ENCODE assay signal across 8 cellular contexts in genomic region chr16:5071681-5072333, GRCh38. TPM values are rescaled to one million over a fixed set of nuclear protein-coding genes. Genes with fewer than 3 reads are reported as not detected.
DNase-seq lines count a peak whose midpoint lies in the region; ATAC-seq, FAIRE-seq and TF ChIP-seq lines count a peak whose summit lies in the region.

TSS of gene ALG1 (plus strand) at chr16:5071843. CDS start at chr16:5071850, 7 bp downstream.

- no peaks in the 10 kb centered on the region for H3K9me3 Mint-ChIP-seq in Calu3 (ENCODE audit: low read depth, unreplicated experiment)

- H3K9ac ChIP-seq in OCI-LY3 (ENCODE audit: low read length): peak within 1 kb of the TSS; percentile 76

- BruUV-seq in Calu3 (replicated peaks; lab: Mats Ljungman, UMichigan): no TSS peak

- peak; percentile 94 for DNase-seq in Calu3
- peak; percentile 93 for DNase-seq in HTR-8/SVneo (ENCODE audit: insufficient read length, low spot score)
- peak; percentile 87 for DNase-seq in activated T-cell treated with anti-CD3 and anti-CD28 coated beads for 24 hours (ENCODE audit: low read depth)
- peak; percentile 24 for DNase-seq in epithelial cell of prostate (ENCODE audit: low read depth, low spot score)
- DNase-seq in mucosa of gallbladder (ENCODE audit: low spot score): peak; percentile 91
- peak; percentile 77 to 81 for DNase-seq in stimulated activated CD8-positive, alpha-beta memory T cell treated with anti-CD3 and anti-CD28 coated beads, Interleukin-4, amount 100 ng/mL, for 4 hours (ENCODE audit: low read depth in 2 of 2, low spot score in 1 of 2)

- H2AFZ ChIP-seq in OCI-LY3 (ENCODE audit: low read depth, low read length): peak within 1 kb of the TSS; percentile 93

- H3K4me3 ChIP-seq in OCI-LY3 (ENCODE audit: low read length): peak within 1 kb of the TSS; percentile 82

- peaks cover 15% of the 10 kb centered on the region for H3K27me3 Mint-ChIP-seq in Calu3 (ENCODE audit: unreplicated experiment)

- H4K20me1 ChIP-seq in OCI-LY3 (ENCODE audit: insufficient read depth, low read length): no peaks in the 10 kb centered on the region

- peak within 1 kb of the TSS; percentile 98 for H3K4me3 Mint-ChIP-seq in Calu3 (ENCODE audit: low read depth, unreplicated experiment)

- H3K27ac ChIP-seq in OCI-LY3 (ENCODE audit: low read length) (peak within 1 kb of the TSS; percentile 46), epithelial cell of prostate (peak within 1 kb of the TSS; percentile 59)

- CTCF ChIA-PET in Calu3 (lab: Charles Lee): interaction anchor here (0.9 to 1.2 kb wide), 2 partner anchors 13 to 21 kb away, joined by 3 to 4 read pairs; no protein-coding TSS in a partner anchor

- peak within 1 kb of the TSS; percentile 92 for H3K27ac Mint-ChIP-seq in Calu3 (ENCODE audit: unreplicated experiment)

- peaks cover 10% of the 10 kb centered on the region for H3K27me3 ChIP-seq in OCI-LY3 (ENCODE audit: low read depth, low read length)

- H3K36me3 ChIP-seq in OCI-LY3 (replicated peaks; ENCODE audit: low read depth, low read length): peaks cover 8% of the 10 kb centered on the region

- ATAC-seq in GM21381 (IDR thresholded peaks at IDR 0.05; ENCODE audit: unreplicated experiment): peak; percentile 86

- intact Hi-C loops in Calu3 (cut with micrococcal nuclease; ENCODE audit: unreplicated experiment): no loop called here

- H3K79me2 ChIP-seq in OCI-LY3 (ENCODE audit: low read length): peaks cover 21% of the 10 kb centered on the region

- no peaks in the 10 kb centered on the region for H3K9me3 ChIP-seq in OCI-LY3 (ENCODE audit: insufficient read depth, low read length)

- H3K4me1 Mint-ChIP-seq in Calu3 (ENCODE audit: low read depth, unreplicated experiment): peaks cover 18% of the 10 kb centered on the region

- no peak for TF ChIP-seq CTCF in Calu3 (IDR thresholded peaks at IDR 0.05; ENCODE audit: unreplicated experiment)
- TF ChIP-seq CTCF in OCI-LY3 (IDR thresholded peaks at IDR 0.05; ENCODE audit: low read depth, low read length): no peak

- H3K4me2 ChIP-seq in OCI-LY3 (ENCODE audit: low read length): peak within 1 kb of the TSS; percentile 88

- peaks cover 25% of the 10 kb centered on the region for H3K36me3 Mint-ChIP-seq in Calu3 (ENCODE audit: insufficient read depth, unreplicated experiment)

- peaks cover 23% of the 10 kb centered on the region for H3K4me1 ChIP-seq in OCI-LY3 (ENCODE audit: low read length)

- FAIRE-seq in HTR-8/SVneo (lab: Jason Lieb, UNC): peak; percentile 88

RNA-seq across cellular contexts. Expression of gene ALG1, which starts in this region (rescaled TPM):
- 38.3 and 41.6 TPM in 2 replicates for total RNA-seq in Calu3 (2022)
- total RNA-seq in mucosa of gallbladder: 26.2 TPM

Comparison
In these comparisons a context has a peak if more than half of its experiments do, and no peak if none do; other contexts are left out.
1. Peak in every context shown above with its lines: DNase-seq, ATAC-seq, H3K4me3 ChIP-seq and H3K27ac ChIP-seq.
2. DNase-seq: peak in every context shown above with its lines; median percentile 94 in Calu3; 93 in HTR-8/SVneo; 91 in mucosa of gallbladder; 87 in activated T-cell treated with anti-CD3 and anti-CD28 coated beads for 24 hours; 79 in stimulated activated CD8-positive, alpha-beta memory T cell treated with anti-CD3 and anti-CD28 coated beads, Interleukin-4, amount 100 ng/mL, for 4 hours; 24 in epithelial cell of prostate.